Comparison of ENCODE assay signal across 10 cellular contexts in the genomic region with DNA sequence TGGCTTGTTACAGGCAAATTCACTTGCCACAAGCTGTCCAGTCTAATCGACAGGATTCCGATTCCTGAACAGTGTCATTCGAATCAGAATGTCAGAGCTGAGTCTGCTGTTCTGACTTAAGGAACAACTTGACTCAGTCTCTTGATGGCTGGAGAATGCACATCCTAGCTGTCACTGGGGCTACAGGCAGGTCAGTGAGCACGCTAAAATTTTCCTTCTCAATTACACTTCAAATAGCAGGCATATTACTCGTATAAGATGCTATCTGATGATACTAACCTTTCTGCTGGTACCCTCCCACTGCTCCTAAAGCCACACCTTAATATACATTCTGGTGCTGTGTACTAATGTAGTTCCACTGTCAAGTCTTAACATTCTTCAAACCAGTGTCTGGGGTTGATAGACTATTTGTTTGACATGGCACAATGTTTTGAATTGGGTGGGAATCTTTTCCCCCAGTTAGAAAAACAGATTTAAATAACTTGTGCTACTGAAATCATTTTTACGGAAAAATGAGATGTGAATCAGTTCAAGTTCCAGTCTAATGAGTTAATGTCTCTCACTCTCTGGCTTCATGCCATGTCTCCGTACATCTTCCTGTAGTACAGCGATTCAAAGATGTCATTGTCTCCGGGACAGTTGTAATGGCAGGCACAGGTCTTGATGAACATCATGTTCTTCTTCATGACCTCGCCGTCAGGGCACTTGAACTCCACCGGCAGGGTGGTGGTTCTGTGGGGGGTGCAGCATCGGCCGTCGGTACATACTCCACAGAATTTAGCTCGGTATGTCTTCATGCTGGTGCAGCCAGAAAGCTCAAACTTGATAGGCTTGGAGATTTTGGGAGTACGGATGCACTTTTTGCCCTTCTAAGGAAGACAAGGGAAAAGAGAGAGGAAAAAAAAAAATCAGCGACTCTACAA. TPM values are rescaled to one million over a fixed set of nuclear protein-coding genes. Genes with fewer than 3 reads are reported as not detected.
A peak's percentile ranks its signal among the peaks of the same experiment; 100 is the strongest.
DNase-seq lines count a peak whose midpoint lies in the region; ATAC-seq and TF ChIP-seq lines count a peak whose summit lies in the region.
"Had no signal": no experiment of that assay in that cellular context is flagged by ENCODE, and none has a peak within 500 bp of the region (broad histone marks: within the 10 kb centered on the region; RNA-seq: fewer than 3 reads in every experiment).

No MANE protein-coding gene starts in this region.

- ATAC-seq in right cardiac atrium: peak in 1 of 2 donors; percentile 3
- no peak for ATAC-seq in psoas muscle
- no peak for ATAC-seq in HG02840 (IDR thresholded peaks at IDR 0.05; ENCODE audit: low FRiP score, unreplicated experiment)
- ATAC-seq in activated CD4-positive, CD25-positive, alpha-beta regulatory T cell treated with anti-CD3 and anti-CD28 coated beads, Interleukin-2, amount 50 U/mL, for 24 hours: no peak
- ATAC-seq: activated CD4-positive, alpha-beta T cell treated with anti-CD3 and anti-CD28 coated beads for 36 hours had no signal

- no peak overlapping the region for H3K27ac Mint-ChIP-seq in activated T-helper 1 cell treated with anti-CD3 and anti-CD28 coated beads, Interleukin-12 subunit alpha, Interleukin-12 subunit beta, Interleukin-2, Interleukin-4 antibody, amounts not matched to agents 30 ng/mL and 10 ng/mL and 1 ng/mL, durations not matched to agents 14 hours and 24 hours and 36 hours
- H3K27ac Mint-ChIP-seq: activated CD4-positive, alpha-beta T cell treated with anti-CD3 and anti-CD28 coated beads for 36 hours had no signal

- no peaks in the 10 kb centered on the region for H3K27me3 ChIP-seq in right cardiac atrium (ENCODE audit: control insufficient read depth, insufficient read depth)
- peaks cover 0 to 52% (median 2%) of the 10 kb centered on the region in 3 donors for H3K27me3 ChIP-seq in psoas muscle (ENCODE audit: insufficient read depth in 3 of 3, low read length in 2 of 3)

- intact Hi-C loops in activated T-helper 1 cell treated with anti-CD3 and anti-CD28 coated beads, Interleukin-12 subunit alpha, Interleukin-12 subunit beta, Interleukin-2, Interleukin-4 antibody, amounts not matched to agents 30 ng/mL and 10 ng/mL and 1 ng/mL, durations not matched to agents 14 hours and 24 hours and 36 hours (cut with micrococcal nuclease): no loop called here
- intact Hi-C loops in right cardiac atrium (cut with DNase I) (no loop called here), psoas muscle (cut with DNase I) (no loop called here)

- H3K27me3 Mint-ChIP-seq in activated T-helper 1 cell treated with anti-CD3 and anti-CD28 coated beads, Interleukin-12 subunit alpha, Interleukin-12 subunit beta, Interleukin-2, Interleukin-4 antibody, amounts not matched to agents 30 ng/mL and 10 ng/mL and 1 ng/mL, durations not matched to agents 14 hours and 24 hours and 36 hours (ENCODE audit: insufficient read depth): peaks cover 64% of the 10 kb centered on the region

- no peaks in the 10 kb centered on the region for H3K36me3 ChIP-seq in psoas muscle (ENCODE audit: insufficient read depth in 1 of 2, low read depth in 1 of 2)

- H3K4me1 Mint-ChIP-seq in activated T-helper 1 cell treated with anti-CD3 and anti-CD28 coated beads, Interleukin-12 subunit alpha, Interleukin-12 subunit beta, Interleukin-2, Interleukin-4 antibody, amounts not matched to agents 30 ng/mL and 10 ng/mL and 1 ng/mL, durations not matched to agents 14 hours and 24 hours and 36 hours (ENCODE audit: low read depth): peaks cover 10% of the 10 kb centered on the region

- no peak for TF ChIP-seq CTCF in psoas muscle (IDR thresholded peaks at IDR 0.05)

- no peaks in the 10 kb centered on the region for H3K36me3 Mint-ChIP-seq in activated T-helper 1 cell treated with anti-CD3 and anti-CD28 coated beads, Interleukin-12 subunit alpha, Interleukin-12 subunit beta, Interleukin-2, Interleukin-4 antibody, amounts not matched to agents 30 ng/mL and 10 ng/mL and 1 ng/mL, durations not matched to agents 14 hours and 24 hours and 36 hours (ENCODE audit: low read depth)

- H3K4me3 Mint-ChIP-seq in activated T-helper 1 cell treated with anti-CD3 and anti-CD28 coated beads, Interleukin-12 subunit alpha, Interleukin-12 subunit beta, Interleukin-2, Interleukin-4 antibody, amounts not matched to agents 30 ng/mL and 10 ng/mL and 1 ng/mL, durations not matched to agents 14 hours and 24 hours and 36 hours: peak overlapping the region; percentile 28

- H3K4me3 ChIP-seq in right cardiac atrium (ENCODE audit: low read length) (peak overlapping the region; percentile 85), psoas muscle (peak overlapping the region; percentile 70)
- H3K4me3 ChIP-seq: K562 had no signal

- DNase-seq in EH (ENCODE audit: low read depth): peak; percentile 82
- DNase-seq in activated T-helper 1 cell treated with anti-CD3 and anti-CD28 coated beads, Interleukin-12 subunit alpha, Interleukin-12 subunit beta, Interleukin-2, Interleukin-4 antibody, amounts not matched to agents 30 ng/mL and 10 ng/mL and 1 ng/mL, durations not matched to agents 14 hours and 24 hours and 36 hours (ENCODE audit: low spot score): no peak
- DNase-seq in right cardiac atrium: peak in 2 of 3 donors; percentile 35 to 57
- peak in 1 of 2 donors; percentile 25 for DNase-seq in psoas muscle
- DNase-seq in effector CD4-positive, alpha-beta T cell: no peak
- DNase-seq in DMS53 (lab: John Stamatoyannopoulos, UW): no peak
- DNase-seq: activated CD4-positive, alpha-beta T cell treated with anti-CD3 and anti-CD28 coated beads for 36 hours had no signal

- H3K9me3 ChIP-seq in right cardiac atrium (ENCODE audit: control insufficient read depth, low read length) (no peaks in the 10 kb centered on the region), psoas muscle (no peaks in the 10 kb centered on the region)

- no peaks in the 10 kb centered on the region for H3K9me3 Mint-ChIP-seq in activated T-helper 1 cell treated with anti-CD3 and anti-CD28 coated beads, Interleukin-12 subunit alpha, Interleukin-12 subunit beta, Interleukin-2, Interleukin-4 antibody, amounts not matched to agents 30 ng/mL and 10 ng/mL and 1 ng/mL, durations not matched to agents 14 hours and 24 hours and 36 hours

- H3K27ac ChIP-seq in right cardiac atrium (ENCODE audit: low read length) (peak overlapping the region; percentile 61), psoas muscle (peak overlapping the region; percentile 74)

- H3K4me1 ChIP-seq in right cardiac atrium (ENCODE audit: control insufficient read depth, insufficient read depth, low read length): no peaks in the 10 kb centered on the region
- no peaks in the 10 kb centered on the region for H3K4me1 ChIP-seq in psoas muscle

- WGBS in right cardiac atrium: 22% methylated on average over 18 of the region's 18 CpGs
- WGBS in psoas muscle, 3 donors: 57 to 64% (median 62%) methylated on average over 18 of the region's 18 CpGs

RNA-seq across cellular contexts. Expression of gene CCN2, which starts 2.2 kb away (rescaled TPM):
- total RNA-seq in activated T-helper 1 cell treated with anti-CD3 and anti-CD28 coated beads, Interleukin-12 subunit alpha, Interleukin-12 subunit beta, Interleukin-2, Interleukin-4 antibody, amounts not matched to agents 30 ng/mL and 10 ng/mL and 1 ng/mL, durations not matched to agents 14 hours and 24 hours and 36 hours: not detected in 2 replicates
- total RNA-seq in right cardiac atrium (100 to 1,000 TPM in 1 of 4 donors, 10 to 100 TPM in 3; 35.8 to 602 (median 51.0) TPM), psoas muscle (10 to 100 TPM; 14.1 to 25.0 (median 17.0) TPM)
- polyA plus RNA-seq in right cardiac atrium (134 TPM), psoas muscle (10 to 100 TPM in 1 of 3 donors, 1 to 10 TPM in 2; 4.1 to 16.2 (median 5.8) TPM)
- total RNA-seq: activated CD4-positive, alpha-beta T cell treated with anti-CD3 and anti-CD28 coated beads for 36 hours had no signal
- polyA plus RNA-seq: K562 had no signal

Comparison
In these comparisons a context has a peak if more than half of its experiments do, and no peak if none do; other contexts are left out.
1. DNase-seq: peak in EH (single experiment) and right cardiac atrium (2 of 3); none in activated T-helper 1 cell treated with anti-CD3 and anti-CD28 coated beads, Interleukin-12 subunit alpha, Interleukin-12 subunit beta, Interleukin-2, Interleukin-4 antibody, amounts not matched to agents 30 ng/mL and 10 ng/mL and 1 ng/mL, durations not matched to agents 14 hours and 24 hours and 36 hours (single experiment), effector CD4-positive, alpha-beta T cell (single experiment) and DMS53 (single experiment).
2. RNA of gene CCN2, which starts 2.2 kb away (total RNA-seq): 35.8 to 602 TPM in right cardiac atrium and 14.1 to 25.0 TPM in psoas muscle; not detected in activated T-helper 1 cell treated with anti-CD3 and anti-CD28 coated beads, Interleukin-12 subunit alpha, Interleukin-12 subunit beta, Interleukin-2, Interleukin-4 antibody, amounts not matched to agents 30 ng/mL and 10 ng/mL and 1 ng/mL, durations not matched to agents 14 hours and 24 hours and 36 hours; every median in the first group is over 10 times any median in the second.